1 cellular context compared by ENCODE assay signal in genomic region chr5:6108540-6108848, GRCh38.
TF ChIP-seq lines count a peak whose summit lies in the region.

No MANE protein-coding gene starts in this region.

TF ChIP-seq in GM12878, 131 proteins besides CTCF, POLR2A, EP300 and RAD21 (continued from another document):
- TF ChIP-seq YY1 (IDR thresholded peaks at IDR 0.05; ENCODE audit: low read depth, low read length) (no peak), HSF1 (IDR thresholded peaks at IDR 0.05; ENCODE audit: low read depth, low read length) (no peak), E4F1 (IDR thresholded peaks at IDR 0.05; ENCODE audit: borderline replicate concordance, partially characterized antibody) (no peak), PBX3 (IDR thresholded peaks at IDR 0.05; ENCODE audit: insufficient replicate concordance, low read depth, low read length) (no peak), SKIL (IDR thresholded peaks at IDR 0.05; ENCODE audit: low read depth, poor library complexity, severe bottlenecking) (no peak), IKZF2 (IDR thresholded peaks at IDR 0.05) (0 out of 4 replicates have a peak, but pooled peaks have one; percentile 33 to 36)
